2 cellular contexts compared by ENCODE assay signal in genomic region chr11:96023311-96023710, GRCh38.
TF ChIP-seq lines count a peak whose summit lies in the region.

No MANE protein-coding gene starts in this region.

TF ChIP-seq in IMR-90, 13 proteins besides CTCF, POLR2A, EP300 and RAD21:
- TF ChIP-seq, protein P1, sequence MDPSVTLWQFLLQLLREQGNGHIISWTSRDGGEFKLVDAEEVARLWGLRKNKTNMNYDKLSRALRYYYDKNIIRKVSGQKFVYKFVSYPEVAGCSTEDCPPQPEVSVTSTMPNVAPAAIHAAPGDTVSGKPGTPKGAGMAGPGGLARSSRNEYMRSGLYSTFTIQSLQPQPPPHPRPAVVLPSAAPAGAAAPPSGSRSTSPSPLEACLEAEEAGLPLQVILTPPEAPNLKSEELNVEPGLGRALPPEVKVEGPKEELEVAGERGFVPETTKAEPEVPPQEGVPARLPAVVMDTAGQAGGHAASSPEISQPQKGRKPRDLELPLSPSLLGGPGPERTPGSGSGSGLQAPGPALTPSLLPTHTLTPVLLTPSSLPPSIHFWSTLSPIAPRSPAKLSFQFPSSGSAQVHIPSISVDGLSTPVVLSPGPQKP (IDR thresholded peaks at IDR 0.05; ENCODE audit: borderline replicate concordance, low read depth, low read length): no peak
- no peak for TF ChIP-seq FOS (IDR thresholded peaks at IDR 0.05; ENCODE audit: low read depth, low read length)
- TF ChIP-seq SMC3 (IDR thresholded peaks at IDR 0.05; ENCODE audit: low read depth, low read length): no peak
- TF ChIP-seq RFX5 (IDR thresholded peaks at IDR 0.05; ENCODE audit: low read depth, low read length): 0 out of 2 replicates have a peak, but pooled peaks have one; percentile 31
- TF ChIP-seq MAZ (IDR thresholded peaks at IDR 0.05; ENCODE audit: borderline replicate concordance, low read depth, low read length): no peak
- TF ChIP-seq MAFK (IDR thresholded peaks at IDR 0.05; ENCODE audit: low read depth, low read length): no peak
- TF ChIP-seq, protein P2, sequence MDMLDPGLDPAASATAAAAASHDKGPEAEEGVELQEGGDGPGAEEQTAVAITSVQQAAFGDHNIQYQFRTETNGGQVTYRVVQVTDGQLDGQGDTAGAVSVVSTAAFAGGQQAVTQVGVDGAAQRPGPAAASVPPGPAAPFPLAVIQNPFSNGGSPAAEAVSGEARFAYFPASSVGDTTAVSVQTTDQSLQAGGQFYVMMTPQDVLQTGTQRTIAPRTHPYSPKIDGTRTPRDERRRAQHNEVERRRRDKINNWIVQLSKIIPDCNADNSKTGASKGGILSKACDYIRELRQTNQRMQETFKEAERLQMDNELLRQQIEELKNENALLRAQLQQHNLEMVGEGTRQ (IDR thresholded peaks at IDR 0.05; ENCODE audit: low read depth, low read length): no peak

TF ChIP-seq in GM12891, 5 proteins besides CTCF, POLR2A, EP300 and RAD21:
- TF ChIP-seq POU2F2 (IDR thresholded peaks at IDR 0.05; ENCODE audit: low read depth, low read length): no peak
- no peak for TF ChIP-seq POLR2AphosphoS5 (IDR thresholded peaks at IDR 0.05; ENCODE audit: low read depth, low read length)
- TF ChIP-seq TAF1 (IDR thresholded peaks at IDR 0.05; ENCODE audit: low read depth, low read length): no peak
- TF ChIP-seq SPI1 (IDR thresholded peaks at IDR 0.05; ENCODE audit: low read depth, low read length): no peak
- no peak for TF ChIP-seq PAX5 (IDR thresholded peaks at IDR 0.05; ENCODE audit: insufficient read depth, low read length, severe bottlenecking)
